1 cellular context compared by ENCODE assay signal in the genomic region with DNA sequence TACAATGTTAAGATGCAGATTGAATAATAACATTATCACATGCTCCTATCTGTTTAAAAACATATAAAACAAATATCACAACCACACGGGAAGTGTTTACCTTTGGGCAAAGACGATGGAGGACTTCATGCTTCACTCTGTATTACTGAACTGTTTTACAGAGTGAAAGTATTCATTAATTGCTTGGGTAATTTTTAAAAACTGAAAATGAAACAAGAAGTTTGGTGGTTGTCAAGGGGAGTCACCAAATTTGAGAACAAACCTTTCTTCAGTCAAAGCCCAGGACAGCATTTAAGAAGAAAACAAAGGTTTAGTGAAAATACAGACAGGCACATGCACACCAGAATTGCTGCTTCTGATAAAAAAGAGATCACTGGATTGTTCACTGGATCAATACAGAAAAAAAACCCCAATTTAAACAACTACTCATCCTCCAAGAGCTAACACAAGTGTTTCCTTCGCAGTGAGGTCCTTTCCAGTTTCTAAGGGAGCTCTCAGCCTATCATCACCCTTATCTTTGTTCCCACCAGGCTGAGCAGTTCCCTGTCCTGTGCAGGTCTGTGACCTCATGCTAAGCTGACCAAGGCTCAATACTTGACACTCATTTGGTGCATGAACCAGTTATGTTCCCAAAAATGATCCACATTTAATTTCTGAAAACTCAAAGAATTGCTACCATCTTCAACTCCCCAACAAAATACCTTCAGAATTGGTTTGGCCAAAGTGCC.
TF ChIP-seq lines count a peak whose summit lies in the region.

No MANE protein-coding gene starts in this region.

TF ChIP-seq in K562, 482 proteins besides CTCF, POLR2A, EP300 and RAD21 (continued from another document and continues in another):
- peak; percentile 48; the same call in 1 of the 2 replicates for TF ChIP-seq JUND (IDR thresholded peaks at IDR 0.05; ENCODE audit: borderline replicate concordance, low read depth, low read length)
- TF ChIP-seq JUND (tag; IDR thresholded peaks at IDR 0.05; ENCODE audit: borderline replicate concordance, low read depth, low read length), result peak; percentile 62; the same call in 1 of the 3 replicates
- no peak for TF ChIP-seq MAZ (CRISPR knock-in tag; conservative IDR thresholded peaks at IDR 0.05 in 1 of 2, IDR thresholded peaks at IDR 0.05 in 1 of 2)
- TF ChIP-seq TCF3 (CRISPR knock-in tag; IDR thresholded peaks at IDR 0.05), result peak; percentile 58
- TF ChIP-seq DPF2 (IDR thresholded peaks at IDR 0.05), result 0 out of 2 replicates have a peak, but pooled peaks have one; percentile 14
- no peak for TF ChIP-seq SP1 (CRISPR knock-in tag; IDR thresholded peaks at IDR 0.05)
- TF ChIP-seq BRCA1 (IDR thresholded peaks at IDR 0.05), result no peak
- no peak for TF ChIP-seq BRCA1 (CRISPR knock-in tag; IDR thresholded peaks at IDR 0.05)
- TF ChIP-seq, protein P1, sequence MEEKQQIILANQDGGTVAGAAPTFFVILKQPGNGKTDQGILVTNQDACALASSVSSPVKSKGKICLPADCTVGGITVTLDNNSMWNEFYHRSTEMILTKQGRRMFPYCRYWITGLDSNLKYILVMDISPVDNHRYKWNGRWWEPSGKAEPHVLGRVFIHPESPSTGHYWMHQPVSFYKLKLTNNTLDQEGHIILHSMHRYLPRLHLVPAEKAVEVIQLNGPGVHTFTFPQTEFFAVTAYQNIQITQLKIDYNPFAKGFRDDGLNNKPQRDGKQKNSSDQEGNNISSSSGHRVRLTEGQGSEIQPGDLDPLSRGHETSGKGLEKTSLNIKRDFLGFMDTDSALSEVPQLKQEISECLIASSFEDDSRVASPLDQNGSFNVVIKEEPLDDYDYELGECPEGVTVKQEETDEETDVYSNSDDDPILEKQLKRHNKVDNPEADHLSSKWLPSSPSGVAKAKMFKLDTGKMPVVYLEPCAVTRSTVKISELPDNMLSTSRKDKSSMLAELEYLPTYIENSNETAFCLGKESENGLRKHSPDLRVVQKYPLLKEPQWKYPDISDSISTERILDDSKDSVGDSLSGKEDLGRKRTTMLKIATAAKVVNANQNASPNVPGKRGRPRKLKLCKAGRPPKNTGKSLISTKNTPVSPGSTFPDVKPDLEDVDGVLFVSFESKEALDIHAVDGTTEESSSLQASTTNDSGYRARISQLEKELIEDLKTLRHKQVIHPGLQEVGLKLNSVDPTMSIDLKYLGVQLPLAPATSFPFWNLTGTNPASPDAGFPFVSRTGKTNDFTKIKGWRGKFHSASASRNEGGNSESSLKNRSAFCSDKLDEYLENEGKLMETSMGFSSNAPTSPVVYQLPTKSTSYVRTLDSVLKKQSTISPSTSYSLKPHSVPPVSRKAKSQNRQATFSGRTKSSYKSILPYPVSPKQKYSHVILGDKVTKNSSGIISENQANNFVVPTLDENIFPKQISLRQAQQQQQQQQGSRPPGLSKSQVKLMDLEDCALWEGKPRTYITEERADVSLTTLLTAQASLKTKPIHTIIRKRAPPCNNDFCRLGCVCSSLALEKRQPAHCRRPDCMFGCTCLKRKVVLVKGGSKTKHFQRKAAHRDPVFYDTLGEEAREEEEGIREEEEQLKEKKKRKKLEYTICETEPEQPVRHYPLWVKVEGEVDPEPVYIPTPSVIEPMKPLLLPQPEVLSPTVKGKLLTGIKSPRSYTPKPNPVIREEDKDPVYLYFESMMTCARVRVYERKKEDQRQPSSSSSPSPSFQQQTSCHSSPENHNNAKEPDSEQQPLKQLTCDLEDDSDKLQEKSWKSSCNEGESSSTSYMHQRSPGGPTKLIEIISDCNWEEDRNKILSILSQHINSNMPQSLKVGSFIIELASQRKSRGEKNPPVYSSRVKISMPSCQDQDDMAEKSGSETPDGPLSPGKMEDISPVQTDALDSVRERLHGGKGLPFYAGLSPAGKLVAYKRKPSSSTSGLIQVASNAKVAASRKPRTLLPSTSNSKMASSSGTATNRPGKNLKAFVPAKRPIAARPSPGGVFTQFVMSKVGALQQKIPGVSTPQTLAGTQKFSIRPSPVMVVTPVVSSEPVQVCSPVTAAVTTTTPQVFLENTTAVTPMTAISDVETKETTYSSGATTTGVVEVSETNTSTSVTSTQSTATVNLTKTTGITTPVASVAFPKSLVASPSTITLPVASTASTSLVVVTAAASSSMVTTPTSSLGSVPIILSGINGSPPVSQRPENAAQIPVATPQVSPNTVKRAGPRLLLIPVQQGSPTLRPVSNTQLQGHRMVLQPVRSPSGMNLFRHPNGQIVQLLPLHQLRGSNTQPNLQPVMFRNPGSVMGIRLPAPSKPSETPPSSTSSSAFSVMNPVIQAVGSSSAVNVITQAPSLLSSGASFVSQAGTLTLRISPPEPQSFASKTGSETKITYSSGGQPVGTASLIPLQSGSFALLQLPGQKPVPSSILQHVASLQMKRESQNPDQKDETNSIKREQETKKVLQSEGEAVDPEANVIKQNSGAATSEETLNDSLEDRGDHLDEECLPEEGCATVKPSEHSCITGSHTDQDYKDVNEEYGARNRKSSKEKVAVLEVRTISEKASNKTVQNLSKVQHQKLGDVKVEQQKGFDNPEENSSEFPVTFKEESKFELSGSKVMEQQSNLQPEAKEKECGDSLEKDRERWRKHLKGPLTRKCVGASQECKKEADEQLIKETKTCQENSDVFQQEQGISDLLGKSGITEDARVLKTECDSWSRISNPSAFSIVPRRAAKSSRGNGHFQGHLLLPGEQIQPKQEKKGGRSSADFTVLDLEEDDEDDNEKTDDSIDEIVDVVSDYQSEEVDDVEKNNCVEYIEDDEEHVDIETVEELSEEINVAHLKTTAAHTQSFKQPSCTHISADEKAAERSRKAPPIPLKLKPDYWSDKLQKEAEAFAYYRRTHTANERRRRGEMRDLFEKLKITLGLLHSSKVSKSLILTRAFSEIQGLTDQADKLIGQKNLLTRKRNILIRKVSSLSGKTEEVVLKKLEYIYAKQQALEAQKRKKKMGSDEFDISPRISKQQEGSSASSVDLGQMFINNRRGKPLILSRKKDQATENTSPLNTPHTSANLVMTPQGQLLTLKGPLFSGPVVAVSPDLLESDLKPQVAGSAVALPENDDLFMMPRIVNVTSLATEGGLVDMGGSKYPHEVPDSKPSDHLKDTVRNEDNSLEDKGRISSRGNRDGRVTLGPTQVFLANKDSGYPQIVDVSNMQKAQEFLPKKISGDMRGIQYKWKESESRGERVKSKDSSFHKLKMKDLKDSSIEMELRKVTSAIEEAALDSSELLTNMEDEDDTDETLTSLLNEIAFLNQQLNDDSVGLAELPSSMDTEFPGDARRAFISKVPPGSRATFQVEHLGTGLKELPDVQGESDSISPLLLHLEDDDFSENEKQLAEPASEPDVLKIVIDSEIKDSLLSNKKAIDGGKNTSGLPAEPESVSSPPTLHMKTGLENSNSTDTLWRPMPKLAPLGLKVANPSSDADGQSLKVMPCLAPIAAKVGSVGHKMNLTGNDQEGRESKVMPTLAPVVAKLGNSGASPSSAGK (IDR thresholded peaks at IDR 0.05), result peak; percentile 74
- TF ChIP-seq, protein P2, sequence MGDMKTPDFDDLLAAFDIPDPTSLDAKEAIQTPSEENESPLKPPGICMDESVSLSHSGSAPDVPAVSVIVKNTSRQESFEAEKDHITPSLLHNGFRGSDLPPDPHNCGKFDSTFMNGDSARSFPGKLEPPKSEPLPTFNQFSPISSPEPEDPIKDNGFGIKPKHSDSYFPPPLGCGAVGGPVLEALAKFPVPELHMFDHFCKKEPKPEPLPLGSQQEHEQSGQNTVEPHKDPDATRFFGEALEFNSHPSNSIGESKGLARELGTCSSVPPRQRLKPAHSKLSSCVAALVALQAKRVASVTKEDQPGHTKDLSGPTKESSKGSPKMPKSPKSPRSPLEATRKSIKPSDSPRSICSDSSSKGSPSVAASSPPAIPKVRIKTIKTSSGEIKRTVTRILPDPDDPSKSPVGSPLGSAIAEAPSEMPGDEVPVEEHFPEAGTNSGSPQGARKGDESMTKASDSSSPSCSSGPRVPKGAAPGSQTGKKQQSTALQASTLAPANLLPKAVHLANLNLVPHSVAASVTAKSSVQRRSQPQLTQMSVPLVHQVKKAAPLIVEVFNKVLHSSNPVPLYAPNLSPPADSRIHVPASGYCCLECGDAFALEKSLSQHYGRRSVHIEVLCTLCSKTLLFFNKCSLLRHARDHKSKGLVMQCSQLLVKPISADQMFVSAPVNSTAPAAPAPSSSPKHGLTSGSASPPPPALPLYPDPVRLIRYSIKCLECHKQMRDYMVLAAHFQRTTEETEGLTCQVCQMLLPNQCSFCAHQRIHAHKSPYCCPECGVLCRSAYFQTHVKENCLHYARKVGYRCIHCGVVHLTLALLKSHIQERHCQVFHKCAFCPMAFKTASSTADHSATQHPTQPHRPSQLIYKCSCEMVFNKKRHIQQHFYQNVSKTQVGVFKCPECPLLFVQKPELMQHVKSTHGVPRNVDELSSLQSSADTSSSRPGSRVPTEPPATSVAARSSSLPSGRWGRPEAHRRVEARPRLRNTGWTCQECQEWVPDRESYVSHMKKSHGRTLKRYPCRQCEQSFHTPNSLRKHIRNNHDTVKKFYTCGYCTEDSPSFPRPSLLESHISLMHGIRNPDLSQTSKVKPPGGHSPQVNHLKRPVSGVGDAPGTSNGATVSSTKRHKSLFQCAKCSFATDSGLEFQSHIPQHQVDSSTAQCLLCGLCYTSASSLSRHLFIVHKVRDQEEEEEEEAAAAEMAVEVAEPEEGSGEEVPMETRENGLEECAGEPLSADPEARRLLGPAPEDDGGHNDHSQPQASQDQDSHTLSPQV (IDR thresholded peaks at IDR 0.05), result peak; percentile 66
- TF ChIP-seq L3MBTL2 (IDR thresholded peaks at IDR 0.05), result peak; percentile 89
- TF ChIP-seq MIER1 (IDR thresholded peaks at IDR 0.05; ENCODE audit: low read depth), result no peak
- TF ChIP-seq, protein P3, sequence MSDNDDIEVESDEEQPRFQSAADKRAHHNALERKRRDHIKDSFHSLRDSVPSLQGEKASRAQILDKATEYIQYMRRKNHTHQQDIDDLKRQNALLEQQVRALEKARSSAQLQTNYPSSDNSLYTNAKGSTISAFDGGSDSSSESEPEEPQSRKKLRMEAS (CRISPR knock-in tag; IDR thresholded peaks at IDR 0.05), result 0 out of 2 replicates have a peak, but pooled peaks have one; percentile 49
- peak; percentile 46; the same call in 1 of the 2 replicates for TF ChIP-seq SPI1 (IDR thresholded peaks at IDR 0.05; ENCODE audit: borderline replicate concordance, low read depth, low read length)
- peak; percentile 23; the same call in 1 of the 2 replicates for TF ChIP-seq EHMT2 (IDR thresholded peaks at IDR 0.05)
- no peak for TF ChIP-seq ZNF778 (CRISPR knock-in tag; IDR thresholded peaks at IDR 0.05)
- TF ChIP-seq HNRNPUL1 (IDR thresholded peaks at IDR 0.05; ENCODE audit: low read length), result no peak
- no peak for TF ChIP-seq NR2C1 (IDR thresholded peaks at IDR 0.05)
- TF ChIP-seq NR2C1 (tag; IDR thresholded peaks at IDR 0.05), result peak; percentile 39; the same call in 1 of the 2 replicates
- TF ChIP-seq CXXC5 (CRISPR knock-in tag; IDR thresholded peaks at IDR 0.05), result peak; percentile 22; the same call in 1 of the 2 replicates
- TF ChIP-seq, protein P4, sequence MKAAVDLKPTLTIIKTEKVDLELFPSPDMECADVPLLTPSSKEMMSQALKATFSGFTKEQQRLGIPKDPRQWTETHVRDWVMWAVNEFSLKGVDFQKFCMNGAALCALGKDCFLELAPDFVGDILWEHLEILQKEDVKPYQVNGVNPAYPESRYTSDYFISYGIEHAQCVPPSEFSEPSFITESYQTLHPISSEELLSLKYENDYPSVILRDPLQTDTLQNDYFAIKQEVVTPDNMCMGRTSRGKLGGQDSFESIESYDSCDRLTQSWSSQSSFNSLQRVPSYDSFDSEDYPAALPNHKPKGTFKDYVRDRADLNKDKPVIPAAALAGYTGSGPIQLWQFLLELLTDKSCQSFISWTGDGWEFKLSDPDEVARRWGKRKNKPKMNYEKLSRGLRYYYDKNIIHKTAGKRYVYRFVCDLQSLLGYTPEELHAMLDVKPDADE (conservative IDR thresholded peaks at IDR 0.05; ENCODE audit: control insufficient read depth, low read depth, low read length), result no peak
- no peak for TF ChIP-seq BMI1 (IDR thresholded peaks at IDR 0.05; ENCODE audit: low read length)
- no peak for TF ChIP-seq ZNF184 (CRISPR knock-in tag; IDR thresholded peaks at IDR 0.05)
- no peak for TF ChIP-seq SAFB2 (IDR thresholded peaks at IDR 0.05; ENCODE audit: borderline replicate concordance, low read depth, low read length, severe bottlenecking)
- 0 out of 2 replicates have a peak, but pooled peaks have one; percentile 38 for TF ChIP-seq SMARCA4 (IDR thresholded peaks at IDR 0.05)
- peak; percentile 23; the same call in 1 of the 2 replicates for TF ChIP-seq GATA2 (CRISPR knock-in tag; IDR thresholded peaks at IDR 0.05)
- TF ChIP-seq NBN (IDR thresholded peaks at IDR 0.05; ENCODE audit: low read depth), result 0 out of 2 replicates have a peak, but pooled peaks have one; percentile 37
- TF ChIP-seq, protein P5, sequence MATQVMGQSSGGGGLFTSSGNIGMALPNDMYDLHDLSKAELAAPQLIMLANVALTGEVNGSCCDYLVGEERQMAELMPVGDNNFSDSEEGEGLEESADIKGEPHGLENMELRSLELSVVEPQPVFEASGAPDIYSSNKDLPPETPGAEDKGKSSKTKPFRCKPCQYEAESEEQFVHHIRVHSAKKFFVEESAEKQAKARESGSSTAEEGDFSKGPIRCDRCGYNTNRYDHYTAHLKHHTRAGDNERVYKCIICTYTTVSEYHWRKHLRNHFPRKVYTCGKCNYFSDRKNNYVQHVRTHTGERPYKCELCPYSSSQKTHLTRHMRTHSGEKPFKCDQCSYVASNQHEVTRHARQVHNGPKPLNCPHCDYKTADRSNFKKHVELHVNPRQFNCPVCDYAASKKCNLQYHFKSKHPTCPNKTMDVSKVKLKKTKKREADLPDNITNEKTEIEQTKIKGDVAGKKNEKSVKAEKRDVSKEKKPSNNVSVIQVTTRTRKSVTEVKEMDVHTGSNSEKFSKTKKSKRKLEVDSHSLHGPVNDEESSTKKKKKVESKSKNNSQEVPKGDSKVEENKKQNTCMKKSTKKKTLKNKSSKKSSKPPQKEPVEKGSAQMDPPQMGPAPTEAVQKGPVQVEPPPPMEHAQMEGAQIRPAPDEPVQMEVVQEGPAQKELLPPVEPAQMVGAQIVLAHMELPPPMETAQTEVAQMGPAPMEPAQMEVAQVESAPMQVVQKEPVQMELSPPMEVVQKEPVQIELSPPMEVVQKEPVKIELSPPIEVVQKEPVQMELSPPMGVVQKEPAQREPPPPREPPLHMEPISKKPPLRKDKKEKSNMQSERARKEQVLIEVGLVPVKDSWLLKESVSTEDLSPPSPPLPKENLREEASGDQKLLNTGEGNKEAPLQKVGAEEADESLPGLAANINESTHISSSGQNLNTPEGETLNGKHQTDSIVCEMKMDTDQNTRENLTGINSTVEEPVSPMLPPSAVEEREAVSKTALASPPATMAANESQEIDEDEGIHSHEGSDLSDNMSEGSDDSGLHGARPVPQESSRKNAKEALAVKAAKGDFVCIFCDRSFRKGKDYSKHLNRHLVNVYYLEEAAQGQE (CRISPR knock-in tag; IDR thresholded peaks at IDR 0.05; ENCODE audit: low read depth), result no peak
- peak; percentile 61; the same call in 1 of the 2 replicates for TF ChIP-seq ATF7 (IDR thresholded peaks at IDR 0.05)
- TF ChIP-seq CREM (IDR thresholded peaks at IDR 0.05; ENCODE audit: low read depth), result 0 out of 2 replicates have a peak, but pooled peaks have one; percentile 6
- TF ChIP-seq EP400 (IDR thresholded peaks at IDR 0.05), result no peak
- no peak for TF ChIP-seq ZNF3 (CRISPR knock-in tag; IDR thresholded peaks at IDR 0.05)
- TF ChIP-seq TCF7 (IDR thresholded peaks at IDR 0.05; ENCODE audit: borderline replicate concordance), result no peak
- TF ChIP-seq, protein P6, sequence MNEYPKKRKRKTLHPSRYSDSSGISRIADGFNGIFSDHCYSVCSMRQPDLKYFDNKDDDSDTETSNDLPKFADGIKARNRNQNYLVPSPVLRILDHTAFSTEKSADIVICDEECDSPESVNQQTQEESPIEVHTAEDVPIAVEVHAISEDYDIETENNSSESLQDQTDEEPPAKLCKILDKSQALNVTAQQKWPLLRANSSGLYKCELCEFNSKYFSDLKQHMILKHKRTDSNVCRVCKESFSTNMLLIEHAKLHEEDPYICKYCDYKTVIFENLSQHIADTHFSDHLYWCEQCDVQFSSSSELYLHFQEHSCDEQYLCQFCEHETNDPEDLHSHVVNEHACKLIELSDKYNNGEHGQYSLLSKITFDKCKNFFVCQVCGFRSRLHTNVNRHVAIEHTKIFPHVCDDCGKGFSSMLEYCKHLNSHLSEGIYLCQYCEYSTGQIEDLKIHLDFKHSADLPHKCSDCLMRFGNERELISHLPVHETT (CRISPR knock-in tag; conservative IDR thresholded peaks at IDR 0.05 in 1 of 2, IDR thresholded peaks at IDR 0.05 in 1 of 2), result 0 out of 4 replicates have a peak, but pooled peaks of 1 of the 2 experiments have one; percentile 31
